12 cellular contexts compared by ENCODE assay signal in genomic region chr6:15417811-15418210, GRCh38.
A peak's percentile ranks its signal among the peaks of the same experiment; 100 is the strongest.
DNase-seq lines count a peak whose midpoint lies in the region; ATAC-seq, FAIRE-seq and TF ChIP-seq lines count a peak whose summit lies in the region.
"Had no signal": no experiment of that assay in that cellular context is flagged by ENCODE, and none has a peak within 500 bp of the region (broad histone marks: within the 10 kb centered on the region; RNA-seq: fewer than 3 reads in every experiment).

No MANE protein-coding gene starts in this region.

- no peaks in the 10 kb centered on the region for H3K27me3 Mint-ChIP-seq in activated CD4-positive, alpha-beta T cell treated with anti-CD3 and anti-CD28 coated beads for 36 hours
- no peaks in the 10 kb centered on the region for H3K27me3 Mint-ChIP-seq in T-helper 2 cell treated with Interferon-gamma antibody and Interleukin-4, amounts not matched to agents 5 μg/mL and 100 μg/mL, for 36 hours (ENCODE audit: low read depth)

- H3K36me3 ChIP-seq in bronchial epithelial cell (ENCODE audit: control insufficient read depth, insufficient read depth, low read length), result peaks cover 1% of the 10 kb centered on the region

- no peaks in the 10 kb centered on the region for H3K27me3 ChIP-seq in bronchial epithelial cell (ENCODE audit: control insufficient read depth, insufficient read depth, low read length)

- no peak overlapping the region for H3K4me3 ChIP-seq in bronchial epithelial cell (ENCODE audit: low read depth, low read length)
- H3K4me3 ChIP-seq: A549 had no signal

- H3K9me3 Mint-ChIP-seq in activated CD4-positive, alpha-beta T cell treated with anti-CD3 and anti-CD28 coated beads for 36 hours (ENCODE audit: low read depth), result peaks cover 19% of the 10 kb centered on the region
- peaks cover 32% of the 10 kb centered on the region for H3K9me3 Mint-ChIP-seq in T-helper 2 cell treated with Interferon-gamma antibody and Interleukin-4, amounts not matched to agents 5 μg/mL and 100 μg/mL, for 36 hours

- CTCF ChIA-PET in activated CD4-positive, alpha-beta T cell treated with anti-CD3 and anti-CD28 coated beads for 36 hours (lab: Charles Lee), result interaction anchor here (0.5 to 0.7 kb wide), 2 partner anchors 31 to 1298 kb away, joined by 3 read pairs; no protein-coding TSS in a partner anchor

- ATAC-seq in activated CD4-positive, alpha-beta T cell treated with anti-CD3 and anti-CD28 coated beads for 36 hours, result peak; percentile 84
- ATAC-seq: A549 had no signal

- no peak for TF ChIP-seq CTCF in bronchial epithelial cell (IDR thresholded peaks at IDR 0.05; ENCODE audit: insufficient read depth, low read length, severe bottlenecking)

- H3K36me3 Mint-ChIP-seq in activated CD4-positive, alpha-beta T cell treated with anti-CD3 and anti-CD28 coated beads for 36 hours (ENCODE audit: low read depth), result peaks cover 77% of the 10 kb centered on the region
- peaks cover 58% of the 10 kb centered on the region for H3K36me3 Mint-ChIP-seq in T-helper 2 cell treated with Interferon-gamma antibody and Interleukin-4, amounts not matched to agents 5 μg/mL and 100 μg/mL, for 36 hours (ENCODE audit: low read depth)

- FAIRE-seq in bronchial epithelial cell (lab: Jason Lieb, UNC), result no peak
- FAIRE-seq in frontal cortex (lab: Jason Lieb, UNC), result no peak
- FAIRE-seq: A549 had no signal

- DNase-seq in activated CD4-positive, alpha-beta T cell treated with anti-CD3 and anti-CD28 coated beads for 36 hours, result peak; percentile 75
- no peak for DNase-seq in activated CD4-positive, alpha-beta T cell treated with anti-CD3 and anti-CD28 coated beads for 1 hour
- DNase-seq in T-helper 2 cell treated with Interferon-gamma antibody and Interleukin-4, amounts not matched to agents 5 μg/mL and 100 μg/mL, for 36 hours (ENCODE audit: low spot score), result peak; percentile 76
- DNase-seq in bronchial epithelial cell (ENCODE audit: low read depth), result peak; percentile 94
- peak; percentile 33 to 45 for DNase-seq in stimulated activated CD8-positive, alpha-beta memory T cell treated with anti-CD3 and anti-CD28 coated beads, Interleukin-15, amount 100 ng/mL, for 48 hours (ENCODE audit: low read depth in 2 of 2)
- DNase-seq in HuH-7.5 (ENCODE audit: low spot score), result no peak
- DNase-seq in kidney glomerular epithelial cell (lab: John Stamatoyannopoulos, UW), result no peak
- no peak for DNase-seq in frontal cortex (ENCODE audit: low spot score in 2 of 2)
- DNase-seq: anterior cingulate cortex, DMS79, NCI-H1417 treated with DMSO at 0.1 percent for 48 hours had no signal

- peaks cover 60% of the 10 kb centered on the region for H3K4me1 Mint-ChIP-seq in activated CD4-positive, alpha-beta T cell treated with anti-CD3 and anti-CD28 coated beads for 36 hours
- peaks cover 52% of the 10 kb centered on the region for H3K4me1 Mint-ChIP-seq in T-helper 2 cell treated with Interferon-gamma antibody and Interleukin-4, amounts not matched to agents 5 μg/mL and 100 μg/mL, for 36 hours (ENCODE audit: low read depth)

- peak overlapping the region; percentile 38 for H3K27ac Mint-ChIP-seq in activated CD4-positive, alpha-beta T cell treated with anti-CD3 and anti-CD28 coated beads for 36 hours
- no peak overlapping the region for H3K27ac Mint-ChIP-seq in T-helper 2 cell treated with Interferon-gamma antibody and Interleukin-4, amounts not matched to agents 5 μg/mL and 100 μg/mL, for 36 hours

- no peak overlapping the region for H3K4me3 Mint-ChIP-seq in activated CD4-positive, alpha-beta T cell treated with anti-CD3 and anti-CD28 coated beads for 36 hours
- no peak overlapping the region for H3K4me3 Mint-ChIP-seq in T-helper 2 cell treated with Interferon-gamma antibody and Interleukin-4, amounts not matched to agents 5 μg/mL and 100 μg/mL, for 36 hours

- POLR2A ChIA-PET in activated CD4-positive, alpha-beta T cell treated with anti-CD3 and anti-CD28 coated beads for 36 hours (lab: Charles Lee), result interaction anchor here (1.0 kb wide), 1 partner anchor 99 kb away, joined by 3 read pairs; no protein-coding TSS in a partner anchor

- intact Hi-C loops in activated CD4-positive, alpha-beta T cell treated with anti-CD3 and anti-CD28 coated beads for 36 hours (cut with DNase I, micrococcal nuclease), result loop anchor here in 1 of 2 experiments (5.0 kb wide), 2 partner anchors 596 to 676 kb away; no protein-coding TSS in a partner anchor

Comparison
In these comparisons a context has a peak if more than half of its experiments do, and no peak if none do; other contexts are left out.
1. DNase-seq: peak in activated CD4-positive, alpha-beta T cell treated with anti-CD3 and anti-CD28 coated beads for 36 hours (single experiment), T-helper 2 cell treated with Interferon-gamma antibody and Interleukin-4, amounts not matched to agents 5 μg/mL and 100 μg/mL, for 36 hours (single experiment), bronchial epithelial cell (single experiment) and stimulated activated CD8-positive, alpha-beta memory T cell treated with anti-CD3 and anti-CD28 coated beads, Interleukin-15, amount 100 ng/mL, for 48 hours (2 of 2); none in activated CD4-positive, alpha-beta T cell treated with anti-CD3 and anti-CD28 coated beads for 1 hour (single experiment), HuH-7.5 (single experiment), kidney glomerular epithelial cell (single experiment) and frontal cortex (0 of 2).